ENCODE assay signal across 19 cellular contexts in genomic region chr2:32369222-32369621, GRCh38. TPM values are rescaled to one million over a fixed set of nuclear protein-coding genes. Genes with fewer than 3 reads are reported as not detected.
DNase-seq lines count a peak whose midpoint lies in the region; ATAC-seq, FAIRE-seq and TF ChIP-seq lines count a peak whose summit lies in the region.
"Had no signal": no experiment of that assay in that cellular context is flagged by ENCODE, and none has a peak within 500 bp of the region (broad histone marks: within the 10 kb centered on the region; RNA-seq: fewer than 3 reads in every experiment).

No MANE protein-coding gene starts in this region.

- no peak overlapping the region for H3K4me3 ChIP-seq in CD4-positive, CD25-positive, alpha-beta regulatory T cell (ENCODE audit: low read depth, low read length)
- no peak overlapping the region for H3K4me3 ChIP-seq in kidney (ENCODE audit: low read length in 2 of 2)
- H3K4me3 ChIP-seq: BLaER1 treated with 17β-estradiol and CSF1 and Interleukin-3, amounts not matched to agents 10 nM and 100 nM had no signal

- no peak for TF ChIP-seq CTCF in kidney (IDR thresholded peaks at IDR 0.05; ENCODE audit: borderline replicate concordance, extremely low read depth, insufficient read depth)

- no peaks in the 10 kb centered on the region for H3K27me3 ChIP-seq in CD4-positive, CD25-positive, alpha-beta regulatory T cell (ENCODE audit: control insufficient read depth, insufficient read depth, low read length)
- H3K27me3 ChIP-seq: BLaER1 treated with 17β-estradiol and CSF1 and Interleukin-3, amounts not matched to agents 10 nM and 100 nM had no signal

- H3K4me1 Mint-ChIP-seq in activated T-cell treated with anti-CD3 and anti-CD28 coated beads, Interleukin-2, amount 50 U/mL, for 72 hours (ENCODE audit: low read depth), result peaks cover 53% of the 10 kb centered on the region
- peaks cover 40 to 81% (median 53%) of the 10 kb centered on the region in 4 donors for H3K4me1 Mint-ChIP-seq in CD4-positive, CD25-positive, alpha-beta regulatory T cell
- H3K4me1 Mint-ChIP-seq in stimulated activated effector memory CD8-positive, alpha-beta T cell treated with anti-CD3 and anti-CD28 coated beads, Interleukin-12 subunit alpha, Interleukin-12 subunit beta, amount 100 ng/mL, for 72 hours, result peaks cover 67% of the 10 kb centered on the region

- peaks cover 4% of the 10 kb centered on the region for H3K36me3 ChIP-seq in CD4-positive, CD25-positive, alpha-beta regulatory T cell (ENCODE audit: control insufficient read depth, insufficient read depth, low read length)
- H3K36me3 ChIP-seq in kidney (ENCODE audit: control insufficient read depth in 1 of 2, insufficient read depth in 2 of 2, low read length in 2 of 2), result no peaks in the 10 kb centered on the region

- H3K27me3 Mint-ChIP-seq in activated T-cell treated with anti-CD3 and anti-CD28 coated beads, Interleukin-2, amount 50 U/mL, for 72 hours (ENCODE audit: low read depth), result no peaks in the 10 kb centered on the region
- no peaks in the 10 kb centered on the region for H3K27me3 Mint-ChIP-seq in CD4-positive, CD25-positive, alpha-beta regulatory T cell
- H3K27me3 Mint-ChIP-seq: CD4-positive, alpha-beta memory T cell had no signal

- no peaks in the 10 kb centered on the region for H3K9me3 Mint-ChIP-seq in activated T-cell treated with anti-CD3 and anti-CD28 coated beads, Interleukin-2, amount 50 U/mL, for 72 hours
- H3K9me3 Mint-ChIP-seq in CD4-positive, CD25-positive, alpha-beta regulatory T cell, result no peaks in the 10 kb centered on the region
- H3K9me3 Mint-ChIP-seq in stimulated activated effector memory CD8-positive, alpha-beta T cell treated with anti-CD3 and anti-CD28 coated beads, Interleukin-12 subunit alpha, Interleukin-12 subunit beta, amount 100 ng/mL, for 72 hours, result no peaks in the 10 kb centered on the region
- H3K9me3 Mint-ChIP-seq: CD4-positive, alpha-beta memory T cell had no signal

- H3K36me3 Mint-ChIP-seq in activated T-cell treated with anti-CD3 and anti-CD28 coated beads, Interleukin-2, amount 50 U/mL, for 72 hours (ENCODE audit: insufficient read depth in 2 of 2), result peaks cover 3 to 12% of the 10 kb centered on the region in 2 donors
- H3K36me3 Mint-ChIP-seq in CD4-positive, CD25-positive, alpha-beta regulatory T cell, result peaks cover 20% of the 10 kb centered on the region
- H3K36me3 Mint-ChIP-seq in stimulated activated effector memory CD8-positive, alpha-beta T cell treated with anti-CD3 and anti-CD28 coated beads, Interleukin-12 subunit alpha, Interleukin-12 subunit beta, amount 100 ng/mL, for 72 hours, result peaks cover 43% of the 10 kb centered on the region

- H3K4me1 ChIP-seq in CD4-positive, CD25-positive, alpha-beta regulatory T cell (ENCODE audit: control insufficient read depth, insufficient read depth, low read length, poor library complexity, severe bottlenecking), result peaks cover 20% of the 10 kb centered on the region
- peaks cover 3% of the 10 kb centered on the region in 2 donors for H3K4me1 ChIP-seq in kidney (ENCODE audit: control insufficient read depth in 1 of 2, insufficient read depth in 1 of 2, low read depth in 1 of 2, low read length in 2 of 2)

- H3K9ac ChIP-seq in kidney (ENCODE audit: low read length in 2 of 2), result no peak overlapping the region
- H3K9ac ChIP-seq: BLaER1 treated with 17β-estradiol and CSF1 and Interleukin-3, amounts not matched to agents 10 nM and 100 nM had no signal

- H3K27ac Mint-ChIP-seq in activated T-cell treated with anti-CD3 and anti-CD28 coated beads, Interleukin-2, amount 50 U/mL, for 72 hours, result peak overlapping the region; percentile 35
- H3K27ac Mint-ChIP-seq in CD4-positive, CD25-positive, alpha-beta regulatory T cell, result peak overlapping the region; percentile 26 to 80 (median 42)
- peak overlapping the region; percentile 4 for H3K27ac Mint-ChIP-seq in stimulated activated effector memory CD8-positive, alpha-beta T cell treated with anti-CD3 and anti-CD28 coated beads, Interleukin-12 subunit alpha, Interleukin-12 subunit beta, amount 100 ng/mL, for 72 hours

- ATAC-seq in activated T-cell treated with anti-CD3 and anti-CD28 coated beads, Interleukin-2, amount 50 U/mL, for 72 hours (replicated peaks in 1 of 2), result no peak
- no peak for ATAC-seq in CD4-positive, CD25-positive, alpha-beta regulatory T cell (ENCODE audit: low read depth in 2 of 2)
- no peak for ATAC-seq in stimulated activated effector memory CD8-positive, alpha-beta T cell treated with anti-CD3 and anti-CD28 coated beads, Interleukin-12 subunit alpha, Interleukin-12 subunit beta, amount 100 ng/mL, for 72 hours
- ATAC-seq in GM19351 (IDR thresholded peaks at IDR 0.05; ENCODE audit: unreplicated experiment) (no peak), HG02981 (IDR thresholded peaks at IDR 0.05; ENCODE audit: unreplicated experiment) (no peak)

- intact Hi-C loops in kidney (cut with DNase I), result no loop called here

- DNase-seq in activated T-cell treated with anti-CD3 and anti-CD28 coated beads, Interleukin-2, amount 50 U/mL, for 72 hours, result no peak
- DNase-seq in activated T-cell treated with anti-CD3 and anti-CD28 coated beads for 4 hours (no peak), kidney (peak; percentile 25)
- no peak for DNase-seq in CD4-positive, CD25-positive, alpha-beta regulatory T cell
- DNase-seq in stimulated activated effector memory CD8-positive, alpha-beta T cell treated with anti-CD3 and anti-CD28 coated beads, Interleukin-12 subunit alpha, Interleukin-12 subunit beta, amount 100 ng/mL, for 72 hours (ENCODE audit: low spot score in 2 of 2), result no peak
- DNase-seq: 8988T; ACHN; CD4-positive, alpha-beta memory T cell; COR-L47; DND-41; GF-D8; HCEC 1CT; IMR-90; KBM-7 had no signal

- no peak overlapping the region for H3K4me3 Mint-ChIP-seq in activated T-cell treated with anti-CD3 and anti-CD28 coated beads, Interleukin-2, amount 50 U/mL, for 72 hours
- peak overlapping the region in 1 of 4 donors; percentile 22 for H3K4me3 Mint-ChIP-seq in CD4-positive, CD25-positive, alpha-beta regulatory T cell
- H3K4me3 Mint-ChIP-seq in stimulated activated effector memory CD8-positive, alpha-beta T cell treated with anti-CD3 and anti-CD28 coated beads, Interleukin-12 subunit alpha, Interleukin-12 subunit beta, amount 100 ng/mL, for 72 hours, result no peak overlapping the region

- H3K9me3 ChIP-seq in CD4-positive, CD25-positive, alpha-beta regulatory T cell (ENCODE audit: control insufficient read depth in 2 of 2, low read length in 2 of 2), result no peaks in the 10 kb centered on the region
- H3K9me3 ChIP-seq in kidney (ENCODE audit: control insufficient read depth in 1 of 2, low read length in 2 of 2), result no peaks in the 10 kb centered on the region

- H3K27ac ChIP-seq in CD4-positive, CD25-positive, alpha-beta regulatory T cell (ENCODE audit: insufficient read depth, low read length, poor library complexity, severe bottlenecking), result no peak overlapping the region
- H3K27ac ChIP-seq in kidney (ENCODE audit: low read depth in 2 of 2, low read length in 2 of 2), result no peak overlapping the region
- H3K27ac ChIP-seq: BLaER1 treated with 17β-estradiol and CSF1 and Interleukin-3, amounts not matched to agents 10 nM and 100 nM had no signal

- FAIRE-seq in kidney (lab: Jason Lieb, UNC), result no peak
- FAIRE-seq: D721Med, GM19239 had no signal

RNA-seq across cellular contexts. Expression of gene BIRC6, which starts 12.4 kb away (rescaled TPM):
- 10 to 100 TPM; 89.0 to 91.8 TPM for total RNA-seq in activated T-cell treated with anti-CD3 and anti-CD28 coated beads, Interleukin-2, amount 50 U/mL, for 72 hours
- 176 TPM for total RNA-seq in CD4-positive, CD25-positive, alpha-beta regulatory T cell
- polyA plus RNA-seq in CD4-positive, CD25-positive, alpha-beta regulatory T cell, result 10 to 100 TPM; 18.9 to 29.1 (median 23.5) TPM
- total RNA-seq in kidney, result 113 TPM
- 12.8 TPM for polyA plus RNA-seq in kidney (ENCODE audit: insufficient read depth, low read depth, low replicate concordance)
